Comparison of ENCODE assay signal across 13 cellular contexts in the genomic region with DNA sequence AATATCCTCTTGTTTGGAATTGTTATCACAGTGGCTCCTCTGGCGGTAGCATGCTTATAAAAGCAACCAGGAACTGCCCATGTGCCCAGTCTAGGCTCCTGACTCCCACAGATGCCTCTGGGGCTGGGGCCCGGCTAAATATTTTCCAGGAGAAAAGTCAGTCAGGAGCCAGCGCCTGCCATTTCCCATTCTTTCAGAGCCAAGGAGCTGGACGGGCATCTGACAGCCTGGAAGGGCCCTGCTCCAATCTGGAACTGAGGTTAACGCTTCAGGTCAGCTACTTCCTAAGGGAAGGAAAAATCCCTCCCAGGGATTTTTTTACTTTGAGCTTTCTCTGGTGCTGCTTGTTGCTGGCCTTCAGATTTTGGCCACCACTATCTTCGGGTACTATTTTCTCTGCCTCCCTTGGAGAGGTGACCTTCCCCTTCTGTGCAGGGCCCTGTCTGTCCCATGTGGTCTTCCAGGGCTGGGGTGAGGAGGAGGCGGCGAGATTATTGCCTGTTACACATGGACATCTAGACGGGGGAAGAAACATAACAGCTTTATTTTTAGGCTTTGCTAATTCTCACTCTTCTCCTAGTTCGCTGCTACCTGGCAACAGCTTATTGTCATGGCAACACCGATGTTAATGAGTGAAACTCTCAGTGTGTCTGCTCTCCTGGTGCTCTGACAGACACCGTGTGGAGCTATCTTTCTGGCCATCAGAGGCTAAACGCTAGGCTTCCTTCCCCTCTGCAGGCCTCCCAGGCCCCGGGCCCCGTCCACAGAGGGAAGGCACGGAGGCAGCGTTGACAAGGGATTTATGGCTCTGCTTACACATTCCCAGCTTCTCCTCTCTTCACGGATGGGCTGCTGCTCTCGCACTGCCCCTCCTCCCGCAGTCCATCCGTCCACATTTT.
DNase-seq lines count a peak whose midpoint lies in the region; ATAC-seq and TF ChIP-seq lines count a peak whose summit lies in the region.
"Had no signal": no experiment of that assay in that cellular context is flagged by ENCODE, and none has a peak within 500 bp of the region (broad histone marks: within the 10 kb centered on the region; RNA-seq: fewer than 3 reads in every experiment).

No MANE protein-coding gene starts in this region.

- no peaks in the 10 kb centered on the region for H3K9me3 ChIP-seq in right cardiac atrium (ENCODE audit: control insufficient read depth, low read length)
- H3K9me3 ChIP-seq: left lung, SJCRH30 had no signal

- intact Hi-C loops in right cardiac atrium (cut with DNase I) = no loop called here

- peaks cover 3% of the 10 kb centered on the region for H3K4me1 ChIP-seq in right cardiac atrium (ENCODE audit: control insufficient read depth, insufficient read depth, low read length)
- H3K4me1 ChIP-seq: left lung, SJCRH30 had no signal

- 26% methylated on average over 21 of the region's 21 CpGs for WGBS in right cardiac atrium

- TF ChIP-seq CTCF in GM20000 (IDR thresholded peaks at IDR 0.05; ENCODE audit: extremely low read depth, missing control alignments) = no peak

- H3K27ac ChIP-seq in angular gyrus (ENCODE audit: low read depth, low read length) = peak overlapping the region; percentile 26
- peak overlapping the region; percentile 66 for H3K27ac ChIP-seq in right cardiac atrium (ENCODE audit: low read length)
- H3K27ac ChIP-seq: left lung, SJCRH30 had no signal

- DNase-seq in NAMALWA (ENCODE audit: low spot score) = peak; percentile 20
- DNase-seq in right cardiac atrium = no peak
- peak; percentile 69 for DNase-seq in putamen (ENCODE audit: low spot score)
- no peak for DNase-seq in UCSD-AML1 (lab: John Stamatoyannopoulos, UW; ENCODE audit: unreplicated experiment)
- no peak for DNase-seq in GM20000 (ENCODE audit: low spot score)
- no peak for DNase-seq in SIG-M5 (lab: John Stamatoyannopoulos, UW)
- DNase-seq: erythroblast, left lung, NCI-H1105 treated with DMSO at 0.1 percent for 48 hours, SJCRH30 had no signal

- H3K27me3 ChIP-seq in right cardiac atrium (ENCODE audit: control insufficient read depth, insufficient read depth) = no peaks in the 10 kb centered on the region

- ATAC-seq in right cardiac atrium (peak; percentile 24 to 50), GM19397 (IDR thresholded peaks at IDR 0.05; ENCODE audit: unreplicated experiment) (no peak)
- ATAC-seq: left lung; stimulated activated memory B cell treated with anti-CD40 and anti-IgM and Interleukin-4, amounts not matched to agents 10 μg/mL and 1 μg/mL and 100 μg/mL, for 72 hours had no signal

- H3K4me3 ChIP-seq in right cardiac atrium (ENCODE audit: low read length) = no peak overlapping the region
- H3K4me3 ChIP-seq: left lung, SJCRH30 had no signal

Comparison
In these comparisons a context has a peak if more than half of its experiments do, and no peak if none do; other contexts are left out.
1. DNase-seq: peak in NAMALWA (single experiment) and putamen (single experiment); none in right cardiac atrium (0 of 3), UCSD-AML1 (single experiment), GM20000 (single experiment) and SIG-M5 (single experiment).